In the genomic region with DNA sequence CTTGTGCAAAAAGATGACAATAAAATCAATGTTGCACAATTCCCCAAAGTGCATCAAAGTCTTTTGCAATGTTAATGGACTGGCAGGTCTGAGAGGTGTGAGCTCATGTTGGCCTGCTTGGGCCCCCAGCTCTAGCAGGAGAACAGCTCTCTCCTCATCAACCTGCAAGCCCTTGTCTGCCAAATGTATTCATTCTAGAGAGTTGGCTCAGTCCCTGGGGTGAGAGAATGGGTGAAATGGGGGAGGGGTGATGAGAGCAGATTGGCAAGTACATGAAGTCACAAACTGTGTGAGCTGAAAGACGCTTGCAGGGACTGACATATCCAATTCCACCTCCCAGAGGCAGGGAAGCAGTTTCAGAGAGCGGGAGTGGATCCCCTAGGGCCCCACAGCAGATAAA, we compare ENCODE assay signal across 21 cellular contexts.
"Had no signal": no experiment of that assay in that cellular context is flagged by ENCODE, and none has a peak within 500 bp of the region (broad histone marks: within the 10 kb centered on the region; RNA-seq: fewer than 3 reads in every experiment).

No MANE protein-coding gene starts in this region.

- H3K4me1 ChIP-seq: SJCRH30 had no signal

- H3K9me3 ChIP-seq: MG63, SJCRH30 had no signal

- H3K36me3 ChIP-seq: MG63, SJCRH30 had no signal

- H3K27ac ChIP-seq: SJCRH30 had no signal

- DNase-seq: IMR-90, Karpas-422, KG1, MG63, NCI-H1092, NCI-H1105 treated with DMSO at 0.1 percent for 48 hours, NCI-H1417 treated with DMSO at 0.1 percent for 48 hours, NCI-H187, NCI-H2029, NCI-H2081 treated with DMSO at 0.1 percent for 48 hours, NCI-H2171, NCI-H226, NCI-H446, NCI-H510A, NCI-H524 treated with DMSO at 0.1 percent for 48 hours, NCI-H69, NCI-H774, RPMI8226, SHP77 treated with DMSO at 0.1 percent for 48 hours, SJCRH30 had no signal

- ATAC-seq: SK-N-SH treated with all-trans-retinoic acid at 6 μM for 48 hours had no signal

- H3K27me3 ChIP-seq: SJCRH30 had no signal

- H3K4me3 ChIP-seq: MG63, SJCRH30 had no signal
